ENCODE assay signal across 8 cellular contexts in the genomic region with DNA sequence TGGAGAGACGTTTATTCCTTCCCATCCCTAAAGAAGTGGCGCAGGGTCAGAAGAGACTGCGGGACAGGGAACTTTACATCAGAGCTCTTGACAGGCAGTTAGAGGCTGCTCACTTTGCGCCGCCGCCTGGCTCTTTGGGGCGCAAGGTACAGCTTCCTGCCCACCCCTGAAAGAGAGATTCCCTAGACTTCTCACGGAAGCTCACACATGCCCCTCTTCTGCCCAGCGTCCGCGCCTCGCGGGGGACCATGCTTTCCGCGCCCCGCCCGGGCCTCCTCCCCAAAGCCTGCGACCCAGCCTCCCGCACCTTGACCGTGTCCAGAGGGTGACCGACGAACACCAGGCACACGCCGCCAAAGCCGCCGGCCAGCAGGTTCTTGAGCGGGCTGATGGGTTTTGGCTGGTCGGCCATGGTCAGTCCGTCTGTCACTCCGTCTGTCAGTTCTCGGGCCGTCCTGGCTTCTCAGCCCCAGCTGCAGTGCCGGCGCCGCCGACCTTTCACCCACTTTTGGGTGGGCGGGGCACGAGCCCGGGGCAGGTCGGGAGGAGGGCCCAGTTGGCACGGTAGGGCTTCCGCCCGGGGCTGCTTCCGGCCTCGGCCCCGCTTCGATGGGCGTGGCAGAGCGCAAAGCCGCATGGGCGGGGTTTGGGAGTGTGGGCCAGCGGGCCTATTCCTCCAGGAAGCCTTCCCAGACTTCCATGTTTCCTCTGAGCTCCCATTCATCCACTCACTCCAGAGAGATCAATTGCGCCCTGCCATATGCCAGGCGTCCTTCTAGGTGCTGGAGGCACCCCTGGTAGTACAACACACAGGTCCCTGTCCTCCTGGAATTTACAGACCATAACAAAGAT. TPM values are rescaled to one million over a fixed set of nuclear protein-coding genes. Genes with fewer than 3 reads are reported as not detected.
A peak's percentile ranks its signal among the peaks of the same experiment; 100 is the strongest.
DNase-seq lines count a peak whose midpoint lies in the region; ATAC-seq and TF ChIP-seq lines count a peak whose summit lies in the region.

SLC25A20 (minus strand) TSS at position 500 of the 852 bp plus-strand sequence; CDS start at position 412, 88 bp downstream.

- ATAC-seq in HG03457 (IDR thresholded peaks at IDR 0.05; ENCODE audit: unreplicated experiment): peak; percentile 86
- peak; percentile 94 for ATAC-seq in activated CD8-positive, alpha-beta memory T cell treated with anti-CD3 and anti-CD28 coated beads, Interleukin-2, amount 10 ng/mL, durations not matched to agents 7 days and 5 days

- H3K4me3 Mint-ChIP-seq in activated CD8-positive, alpha-beta memory T cell treated with anti-CD3 and anti-CD28 coated beads, Interleukin-2, amount 10 ng/mL, durations not matched to agents 7 days and 5 days: peak within 1 kb of the TSS; percentile 86

- no peaks in the 10 kb centered on the region for H3K4me1 ChIP-seq in mesodermal cell (ENCODE audit: control insufficient read depth, insufficient read depth, low read length, poor library complexity, severe bottlenecking)

- H3K9me3 Mint-ChIP-seq in activated CD8-positive, alpha-beta memory T cell treated with anti-CD3 and anti-CD28 coated beads, Interleukin-2, amount 10 ng/mL, durations not matched to agents 7 days and 5 days (ENCODE audit: low read depth): no peaks in the 10 kb centered on the region

- H3K4me1 Mint-ChIP-seq in activated CD8-positive, alpha-beta memory T cell treated with anti-CD3 and anti-CD28 coated beads, Interleukin-2, amount 10 ng/mL, durations not matched to agents 7 days and 5 days: peaks cover 44% of the 10 kb centered on the region

- H3K27me3 Mint-ChIP-seq in activated CD8-positive, alpha-beta memory T cell treated with anti-CD3 and anti-CD28 coated beads, Interleukin-2, amount 10 ng/mL, durations not matched to agents 7 days and 5 days: no peaks in the 10 kb centered on the region

- in situ Hi-C loops in endometrial microvascular endothelial cells (cut with HindIII; ENCODE audit: inconsistent ontology term, low pct_unique_long_range_greater_than_20kb, low sequenced_read_pairs): no loop called here

- DNase-seq in GM19240 (ENCODE audit: insufficient read length, low spot score) (peak; percentile 83), NOMO-1 (lab: John Stamatoyannopoulos, UW; ENCODE audit: unreplicated experiment in 2 of 2) (peak; percentile 84 to 90)
- DNase-seq in activated CD8-positive, alpha-beta memory T cell treated with anti-CD3 and anti-CD28 coated beads, Interleukin-2, amount 10 ng/mL, durations not matched to agents 7 days and 5 days: peak; percentile 96
- DNase-seq in stimulated activated CD8-positive, alpha-beta memory T cell treated with anti-CD3 and anti-CD28 coated beads, Interleukin-15, amount 100 ng/mL, for 24 hours (ENCODE audit: low read depth): peak; percentile 87

- 5 to 6% methylated on average over 37 to 41 of the region's 54 CpGs for WGBS in mesodermal cell (ENCODE audit: insufficient coverage in 2 of 2), 2 experiments

- peak within 1 kb of the TSS; percentile 83 for H3K27ac ChIP-seq in C4-2B
- H3K27ac ChIP-seq in mesodermal cell (ENCODE audit: low read depth, low read length, severe bottlenecking): peak within 1 kb of the TSS; percentile 13

- H3K36me3 ChIP-seq in mesodermal cell (ENCODE audit: control insufficient read depth, insufficient read depth, low read length): no peaks in the 10 kb centered on the region

- H3K36me3 Mint-ChIP-seq in activated CD8-positive, alpha-beta memory T cell treated with anti-CD3 and anti-CD28 coated beads, Interleukin-2, amount 10 ng/mL, durations not matched to agents 7 days and 5 days: peaks cover 5% of the 10 kb centered on the region

- no peak for TF ChIP-seq CTCF in C4-2B (conservative IDR thresholded peaks at IDR 0.05)

- peak within 1 kb of the TSS; percentile 92 for H3K27ac Mint-ChIP-seq in activated CD8-positive, alpha-beta memory T cell treated with anti-CD3 and anti-CD28 coated beads, Interleukin-2, amount 10 ng/mL, durations not matched to agents 7 days and 5 days

- no peaks in the 10 kb centered on the region for H3K9me3 ChIP-seq in mesodermal cell (ENCODE audit: control insufficient read depth, low read length)

- CTCF ChIA-PET in activated CD8-positive, alpha-beta memory T cell treated with anti-CD3 and anti-CD28 coated beads, Interleukin-2, amount 10 ng/mL, durations not matched to agents 7 days and 5 days (lab: Charles Lee): interaction anchor here (0.5 to 3.3 kb wide), 19 partner anchors 8 to 287 kb away, joined by 3 to 31 read pairs (median 4); partner anchors contain the start of genes ARIH2, DALRD3, IP6K2 and NCKIPSD

- peak within 1 kb of the TSS; percentile 54 for H3K4me3 ChIP-seq in mesodermal cell (ENCODE audit: extremely low read depth, insufficient read depth, low read length, poor library complexity, severe bottlenecking)

RNA-seq across cellular contexts. Expression of gene SLC25A20, which starts in this region (rescaled TPM):
- 10 to 100 TPM; 26.7 to 35.6 TPM for total RNA-seq in activated CD8-positive, alpha-beta memory T cell treated with anti-CD3 and anti-CD28 coated beads, Interleukin-2, amount 10 ng/mL, durations not matched to agents 7 days and 5 days
- 43.4 TPM for total RNA-seq in endometrial microvascular endothelial cells (ENCODE audit: inconsistent ontology term)
- polyA plus RNA-seq in mesodermal cell (2013, experiment 1 of 2): 9.3 TPM
- polyA plus RNA-seq in mesodermal cell (2013, experiment 2 of 2): 12.5 TPM

Comparison
In these comparisons a context has a peak if more than half of its experiments do, and no peak if none do; other contexts are left out.
1. Peak in every context shown above with its lines: DNase-seq, ATAC-seq, H3K4me3 ChIP-seq and H3K27ac ChIP-seq.